8 cellular contexts compared by ENCODE assay signal in genomic region chr1:155017021-155017945, GRCh38. TPM values are rescaled to one million over a fixed set of nuclear protein-coding genes. Genes with fewer than 3 reads are reported as not detected.
DNase-seq lines count a peak whose midpoint lies in the region; ATAC-seq and TF ChIP-seq lines count a peak whose summit lies in the region.

No MANE protein-coding gene starts in this region.

- peak overlapping the region; percentile 76 to 91 (median 90) for H3K4me3 Mint-ChIP-seq in IgD-negative memory B cell
- peak overlapping the region; percentile 73 for H3K4me3 Mint-ChIP-seq in nephron progenitor cell

- peaks cover 25 to 38% (median 30%) of the 10 kb centered on the region in 3 donors for H3K4me1 Mint-ChIP-seq in IgD-negative memory B cell
- H3K4me1 Mint-ChIP-seq in nephron progenitor cell, result peaks cover 46% of the 10 kb centered on the region

- in situ Hi-C loops in Caki2 (cut with HindIII; ENCODE audit: low pct_unique_long_range_greater_than_20kb, low sequenced_read_pairs), result no loop called here

- no peaks in the 10 kb centered on the region for H3K27me3 Mint-ChIP-seq in IgD-negative memory B cell
- peaks cover 9% of the 10 kb centered on the region for H3K27me3 Mint-ChIP-seq in nephron progenitor cell (ENCODE audit: low read depth, poor library complexity)

- peak overlapping the region; percentile 42 for H3K4me3 ChIP-seq in fibroblast of the aortic adventitia (ENCODE audit: low read depth, low read length)

- DNase-seq in Caki2 (ENCODE audit: low read depth) (peak; percentile 99), RPMI8226 (peak; percentile 95), fibroblast of the aortic adventitia (ENCODE audit: low read depth) (peak; percentile 82), nephron progenitor cell (peak; percentile 89)
- DNase-seq in activated T-helper 9 cell treated with anti-CD3 and anti-CD28 coated beads, Interleukin-2, amount 50 U/mL, for 16 hours (ENCODE audit: low read depth), result peak; percentile 90
- peak; percentile 94 for DNase-seq in stimulated activated naive CD8-positive, alpha-beta T cell treated with anti-CD3 and anti-CD28 coated beads, Interleukin-15, Interleukin-2, amounts not matched to agents 100 U/mL and 50 U/mL, for 24 hours

- TF ChIP-seq CTCF in fibroblast of the aortic adventitia (IDR thresholded peaks at IDR 0.05; ENCODE audit: insufficient read depth, low read length), result peak; percentile 94
- TF ChIP-seq CTCF in nephron progenitor cell (IDR thresholded peaks at IDR 0.05), result peak; percentile 93

- H3K36me3 Mint-ChIP-seq in IgD-negative memory B cell, result peaks cover 2% of the 10 kb centered on the region
- no peaks in the 10 kb centered on the region for H3K36me3 Mint-ChIP-seq in nephron progenitor cell (ENCODE audit: low read depth)

- ATAC-seq in GM21423 (IDR thresholded peaks at IDR 0.05; ENCODE audit: unreplicated experiment), result peak; percentile 69
- ATAC-seq in stimulated activated naive CD8-positive, alpha-beta T cell treated with anti-CD3 and anti-CD28 coated beads, Interleukin-15, Interleukin-2, amounts not matched to agents 100 U/mL and 50 U/mL, for 24 hours, result peak; percentile 93

- H3K9me3 Mint-ChIP-seq in IgD-negative memory B cell (no peaks in the 10 kb centered on the region), nephron progenitor cell (no peaks in the 10 kb centered on the region)

- H3K27ac Mint-ChIP-seq in IgD-negative memory B cell, result peak overlapping the region; percentile 78 to 93 (median 87)
- peak overlapping the region; percentile 36 for H3K27ac Mint-ChIP-seq in nephron progenitor cell

RNA-seq across cellular contexts. Expression of gene ZBTB7B, which starts 14.7 kb away (rescaled TPM):
- total RNA-seq in Caki2 (2014; rRNA removed; shearing (Covaris generic); ENCODE audit: low replicate concordance), result 12.2 and 22.8 TPM in 2 replicates
- 7.7 TPM for polyA plus RNA-seq in IgD-negative memory B cell
- 14.0 and 15.4 TPM in 2 replicates for total RNA-seq in fibroblast of the aortic adventitia (ENCODE audit: low replicate concordance)

RNA-seq across cellular contexts. Expression of gene DCST2, which starts 16.3 kb away (rescaled TPM):
- not detected in 2 replicates for total RNA-seq in Caki2 (2014; rRNA removed; shearing (Covaris generic); ENCODE audit: low replicate concordance)
- not detected for polyA plus RNA-seq in IgD-negative memory B cell
- 0.09 TPM in 1 of 2 replicates, not detected in the other for total RNA-seq in fibroblast of the aortic adventitia (ENCODE audit: low replicate concordance)

RNA-seq across cellular contexts. Expression of gene DCST1, which starts 16.3 kb away (rescaled TPM):
- total RNA-seq in Caki2 (2014; rRNA removed; shearing (Covaris generic); ENCODE audit: low replicate concordance), result not detected in 2 replicates
- polyA plus RNA-seq in IgD-negative memory B cell, result not detected
- total RNA-seq in fibroblast of the aortic adventitia (ENCODE audit: low replicate concordance), result not detected in 2 replicates

RNA-seq across cellular contexts. Expression of gene LENEP, which starts 23.9 kb away (rescaled TPM):
- total RNA-seq in Caki2 (2014; rRNA removed; shearing (Covaris generic); ENCODE audit: low replicate concordance), result not detected in 2 replicates
- polyA plus RNA-seq in IgD-negative memory B cell, result not detected
- not detected in 2 replicates for total RNA-seq in fibroblast of the aortic adventitia (ENCODE audit: low replicate concordance)

RNA-seq across cellular contexts. Expression of gene ADAM15, which starts 33.8 kb away (rescaled TPM):
- total RNA-seq in Caki2 (2014; rRNA removed; shearing (Covaris generic); ENCODE audit: low replicate concordance), result 102 and 125 TPM in 2 replicates
- 8.0 TPM for polyA plus RNA-seq in IgD-negative memory B cell
- total RNA-seq in fibroblast of the aortic adventitia (ENCODE audit: low replicate concordance), result 39.0 and 69.9 TPM in 2 replicates

Comparison
In these comparisons a context has a peak if more than half of its experiments do, and no peak if none do; other contexts are left out.
1. Peak in every context shown above with its lines: DNase-seq, ATAC-seq and H3K4me3 ChIP-seq.